1 cellular context compared by ENCODE assay signal in the genomic region with DNA sequence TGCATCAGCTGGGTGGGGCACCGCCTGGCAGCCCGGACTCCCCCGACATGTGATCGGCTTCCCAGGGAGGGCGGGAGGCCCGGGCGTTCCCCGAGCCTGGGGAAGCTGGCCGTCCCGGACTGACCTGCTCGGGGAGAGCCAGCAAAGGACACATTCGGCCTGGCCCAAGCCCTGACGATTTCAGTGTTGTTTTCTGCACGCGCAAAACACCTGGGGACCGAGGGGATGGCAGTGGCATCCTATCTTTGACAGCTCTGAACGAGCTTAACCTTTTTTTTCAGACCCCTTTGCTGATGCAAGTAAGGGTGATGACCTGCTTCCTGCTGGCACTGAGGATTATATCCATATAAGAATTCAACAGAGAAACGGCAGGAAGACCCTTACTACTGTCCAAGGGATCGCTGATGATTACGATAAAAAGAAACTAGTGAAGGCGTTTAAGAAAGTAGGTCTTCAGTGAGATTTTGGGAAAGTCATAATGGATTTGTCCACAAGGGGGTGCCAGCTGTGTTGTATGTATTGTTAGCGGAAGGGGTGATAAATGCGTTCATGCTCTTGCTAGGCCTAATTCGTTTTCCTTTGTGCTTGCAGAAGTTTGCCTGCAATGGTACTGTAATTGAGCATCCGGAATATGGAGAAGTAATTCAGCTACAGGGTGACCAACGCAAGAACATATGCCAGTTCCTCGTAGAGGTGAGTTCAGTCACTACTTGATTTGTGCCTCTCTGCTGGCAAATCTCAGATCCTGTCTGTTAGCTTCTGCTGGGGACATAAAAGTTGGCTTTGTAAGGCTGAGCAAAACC.
TF ChIP-seq lines count a peak whose summit lies in the region.

No MANE protein-coding gene starts in this region.

TF ChIP-seq in HepG2, 621 proteins besides CTCF, POLR2A, EP300 and RAD21 (continued from another document and continues in another):
- TF ChIP-seq SP140L (CRISPR knock-in tag; IDR thresholded peaks at IDR 0.05; ENCODE audit: borderline replicate concordance) (0 out of 2 replicates have a peak, but pooled peaks have one; percentile 69), KLF15 (CRISPR knock-in tag; IDR thresholded peaks at IDR 0.05; ENCODE audit: borderline replicate concordance) (0 out of 2 replicates have a peak, but pooled peaks have one; percentile 21), BCLAF1 (IDR thresholded peaks at IDR 0.05) (no peak), POLR2AphosphoS5 (IDR thresholded peaks at IDR 0.05; ENCODE audit: low read depth, low read length) (peak; percentile 3; the same call in 1 of the 2 replicates), DNMT1 (CRISPR knock-in tag; IDR thresholded peaks at IDR 0.05) (peak; percentile 14; the same call in 1 of the 2 replicates), KDM5B (CRISPR knock-in tag; IDR thresholded peaks at IDR 0.05; ENCODE audit: borderline replicate concordance) (no peak; the same call in 1 of the 2 replicates), JUNB (CRISPR knock-in tag; IDR thresholded peaks at IDR 0.05; ENCODE audit: borderline replicate concordance) (no peak), ELF3 (CRISPR knock-in tag; IDR thresholded peaks at IDR 0.05) (peak; percentile 39; the same call in 1 of the 2 replicates), RELA (CRISPR knock-in tag; IDR thresholded peaks at IDR 0.05) (0 out of 2 replicates have a peak, but pooled peaks have one; percentile 46), ZNF234 (CRISPR knock-in tag; conservative IDR thresholded peaks at IDR 0.05) (no peak), ZFP62 (CRISPR knock-in tag; IDR thresholded peaks at IDR 0.05) (no peak), PRDM15 (CRISPR knock-in tag; IDR thresholded peaks at IDR 0.05) (no peak), ZNF740 (CRISPR knock-in tag; IDR thresholded peaks at IDR 0.05) (no peak; the same call in 1 of the 2 replicates), NKX3-1 (CRISPR knock-in tag; IDR thresholded peaks at IDR 0.05) (no peak; the same call in 1 of the 2 replicates), ZFP82 (CRISPR knock-in tag; IDR thresholded peaks at IDR 0.05; ENCODE audit: borderline replicate concordance) (0 out of 2 replicates have a peak, but pooled peaks have one; percentile 68), ZBTB42 (CRISPR knock-in tag; IDR thresholded peaks at IDR 0.05) (no peak), RBM39 (IDR thresholded peaks at IDR 0.05; ENCODE audit: low read depth, low read length, poor library complexity, severe bottlenecking) (no peak), NFE2 (CRISPR knock-in tag; IDR thresholded peaks at IDR 0.05) (no peak), THAP8 (CRISPR knock-in tag; IDR thresholded peaks at IDR 0.05; ENCODE audit: borderline replicate concordance) (0 out of 2 replicates have a peak, but pooled peaks have one; percentile 13)
- TF ChIP-seq, protein P1, sequence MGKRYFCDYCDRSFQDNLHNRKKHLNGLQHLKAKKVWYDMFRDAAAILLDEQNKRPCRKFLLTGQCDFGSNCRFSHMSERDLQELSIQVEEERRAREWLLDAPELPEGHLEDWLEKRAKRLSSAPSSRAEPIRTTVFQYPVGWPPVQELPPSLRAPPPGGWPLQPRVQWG (CRISPR knock-in tag; IDR thresholded peaks at IDR 0.05; ENCODE audit: borderline replicate concordance, low read depth): no peak
- TF ChIP-seq, protein P2, sequence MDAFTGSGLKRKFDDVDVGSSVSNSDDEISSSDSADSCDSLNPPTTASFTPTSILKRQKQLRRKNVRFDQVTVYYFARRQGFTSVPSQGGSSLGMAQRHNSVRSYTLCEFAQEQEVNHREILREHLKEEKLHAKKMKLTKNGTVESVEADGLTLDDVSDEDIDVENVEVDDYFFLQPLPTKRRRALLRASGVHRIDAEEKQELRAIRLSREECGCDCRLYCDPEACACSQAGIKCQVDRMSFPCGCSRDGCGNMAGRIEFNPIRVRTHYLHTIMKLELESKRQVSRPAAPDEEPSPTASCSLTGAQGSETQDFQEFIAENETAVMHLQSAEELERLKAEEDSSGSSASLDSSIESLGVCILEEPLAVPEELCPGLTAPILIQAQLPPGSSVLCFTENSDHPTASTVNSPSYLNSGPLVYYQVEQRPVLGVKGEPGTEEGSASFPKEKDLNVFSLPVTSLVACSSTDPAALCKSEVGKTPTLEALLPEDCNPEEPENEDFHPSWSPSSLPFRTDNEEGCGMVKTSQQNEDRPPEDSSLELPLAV (CRISPR knock-in tag; conservative IDR thresholded peaks at IDR 0.05; ENCODE audit: low read depth): no peak
- TF ChIP-seq, protein P3, sequence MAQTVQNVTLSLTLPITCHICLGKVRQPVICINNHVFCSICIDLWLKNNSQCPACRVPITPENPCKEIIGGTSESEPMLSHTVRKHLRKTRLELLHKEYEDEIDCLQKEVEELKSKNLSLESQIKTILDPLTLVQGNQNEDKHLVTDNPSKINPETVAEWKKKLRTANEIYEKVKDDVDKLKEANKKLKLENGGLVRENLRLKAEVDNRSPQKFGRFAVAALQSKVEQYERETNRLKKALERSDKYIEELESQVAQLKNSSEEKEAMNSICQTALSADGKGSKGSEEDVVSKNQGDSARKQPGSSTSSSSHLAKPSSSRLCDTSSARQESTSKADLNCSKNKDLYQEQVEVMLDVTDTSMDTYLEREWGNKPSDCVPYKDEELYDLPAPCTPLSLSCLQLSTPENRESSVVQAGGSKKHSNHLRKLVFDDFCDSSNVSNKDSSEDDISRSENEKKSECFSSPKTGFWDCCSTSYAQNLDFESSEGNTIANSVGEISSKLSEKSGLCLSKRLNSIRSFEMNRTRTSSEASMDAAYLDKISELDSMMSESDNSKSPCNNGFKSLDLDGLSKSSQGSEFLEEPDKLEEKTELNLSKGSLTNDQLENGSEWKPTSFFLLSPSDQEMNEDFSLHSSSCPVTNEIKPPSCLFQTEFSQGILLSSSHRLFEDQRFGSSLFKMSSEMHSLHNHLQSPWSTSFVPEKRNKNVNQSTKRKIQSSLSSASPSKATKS (CRISPR knock-in tag; IDR thresholded peaks at IDR 0.05): no peak
- TF ChIP-seq, protein P4, sequence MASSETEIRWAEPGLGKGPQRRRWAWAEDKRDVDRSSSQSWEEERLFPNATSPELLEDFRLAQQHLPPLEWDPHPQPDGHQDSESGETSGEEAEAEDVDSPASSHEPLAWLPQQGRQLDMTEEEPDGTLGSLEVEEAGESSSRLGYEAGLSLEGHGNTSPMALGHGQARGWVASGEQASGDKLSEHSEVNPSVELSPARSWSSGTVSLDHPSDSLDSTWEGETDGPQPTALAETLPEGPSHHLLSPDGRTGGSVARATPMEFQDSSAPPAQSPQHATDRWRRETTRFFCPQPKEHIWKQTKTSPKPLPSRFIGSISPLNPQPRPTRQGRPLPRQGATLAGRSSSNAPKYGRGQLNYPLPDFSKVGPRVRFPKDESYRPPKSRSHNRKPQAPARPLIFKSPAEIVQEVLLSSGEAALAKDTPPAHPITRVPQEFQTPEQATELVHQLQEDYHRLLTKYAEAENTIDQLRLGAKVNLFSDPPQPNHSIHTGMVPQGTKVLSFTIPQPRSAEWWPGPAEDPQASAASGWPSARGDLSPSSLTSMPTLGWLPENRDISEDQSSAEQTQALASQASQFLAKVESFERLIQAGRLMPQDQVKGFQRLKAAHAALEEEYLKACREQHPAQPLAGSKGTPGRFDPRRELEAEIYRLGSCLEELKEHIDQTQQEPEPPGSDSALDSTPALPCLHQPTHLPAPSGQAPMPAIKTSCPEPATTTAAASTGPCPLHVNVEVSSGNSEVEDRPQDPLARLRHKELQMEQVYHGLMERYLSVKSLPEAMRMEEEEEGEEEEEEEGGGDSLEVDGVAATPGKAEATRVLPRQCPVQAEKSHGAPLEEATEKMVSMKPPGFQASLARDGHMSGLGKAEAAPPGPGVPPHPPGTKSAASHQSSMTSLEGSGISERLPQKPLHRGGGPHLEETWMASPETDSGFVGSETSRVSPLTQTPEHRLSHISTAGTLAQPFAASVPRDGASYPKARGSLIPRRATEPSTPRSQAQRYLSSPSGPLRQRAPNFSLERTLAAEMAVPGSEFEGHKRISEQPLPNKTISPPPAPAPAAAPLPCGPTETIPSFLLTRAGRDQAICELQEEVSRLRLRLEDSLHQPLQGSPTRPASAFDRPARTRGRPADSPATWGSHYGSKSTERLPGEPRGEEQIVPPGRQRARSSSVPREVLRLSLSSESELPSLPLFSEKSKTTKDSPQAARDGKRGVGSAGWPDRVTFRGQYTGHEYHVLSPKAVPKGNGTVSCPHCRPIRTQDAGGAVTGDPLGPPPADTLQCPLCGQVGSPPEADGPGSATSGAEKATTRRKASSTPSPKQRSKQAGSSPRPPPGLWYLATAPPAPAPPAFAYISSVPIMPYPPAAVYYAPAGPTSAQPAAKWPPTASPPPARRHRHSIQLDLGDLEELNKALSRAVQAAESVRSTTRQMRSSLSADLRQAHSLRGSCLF (CRISPR knock-in tag; IDR thresholded peaks at IDR 0.05; ENCODE audit: borderline replicate concordance): no peak
- TF ChIP-seq, protein P5, sequence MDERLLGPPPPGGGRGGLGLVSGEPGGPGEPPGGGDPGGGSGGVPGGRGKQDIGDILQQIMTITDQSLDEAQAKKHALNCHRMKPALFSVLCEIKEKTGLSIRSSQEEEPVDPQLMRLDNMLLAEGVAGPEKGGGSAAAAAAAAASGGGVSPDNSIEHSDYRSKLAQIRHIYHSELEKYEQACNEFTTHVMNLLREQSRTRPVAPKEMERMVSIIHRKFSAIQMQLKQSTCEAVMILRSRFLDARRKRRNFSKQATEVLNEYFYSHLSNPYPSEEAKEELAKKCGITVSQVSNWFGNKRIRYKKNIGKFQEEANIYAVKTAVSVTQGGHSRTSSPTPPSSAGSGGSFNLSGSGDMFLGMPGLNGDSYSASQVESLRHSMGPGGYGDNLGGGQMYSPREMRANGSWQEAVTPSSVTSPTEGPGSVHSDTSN (CRISPR knock-in tag; IDR thresholded peaks at IDR 0.05): no peak
- TF ChIP-seq, protein P6, sequence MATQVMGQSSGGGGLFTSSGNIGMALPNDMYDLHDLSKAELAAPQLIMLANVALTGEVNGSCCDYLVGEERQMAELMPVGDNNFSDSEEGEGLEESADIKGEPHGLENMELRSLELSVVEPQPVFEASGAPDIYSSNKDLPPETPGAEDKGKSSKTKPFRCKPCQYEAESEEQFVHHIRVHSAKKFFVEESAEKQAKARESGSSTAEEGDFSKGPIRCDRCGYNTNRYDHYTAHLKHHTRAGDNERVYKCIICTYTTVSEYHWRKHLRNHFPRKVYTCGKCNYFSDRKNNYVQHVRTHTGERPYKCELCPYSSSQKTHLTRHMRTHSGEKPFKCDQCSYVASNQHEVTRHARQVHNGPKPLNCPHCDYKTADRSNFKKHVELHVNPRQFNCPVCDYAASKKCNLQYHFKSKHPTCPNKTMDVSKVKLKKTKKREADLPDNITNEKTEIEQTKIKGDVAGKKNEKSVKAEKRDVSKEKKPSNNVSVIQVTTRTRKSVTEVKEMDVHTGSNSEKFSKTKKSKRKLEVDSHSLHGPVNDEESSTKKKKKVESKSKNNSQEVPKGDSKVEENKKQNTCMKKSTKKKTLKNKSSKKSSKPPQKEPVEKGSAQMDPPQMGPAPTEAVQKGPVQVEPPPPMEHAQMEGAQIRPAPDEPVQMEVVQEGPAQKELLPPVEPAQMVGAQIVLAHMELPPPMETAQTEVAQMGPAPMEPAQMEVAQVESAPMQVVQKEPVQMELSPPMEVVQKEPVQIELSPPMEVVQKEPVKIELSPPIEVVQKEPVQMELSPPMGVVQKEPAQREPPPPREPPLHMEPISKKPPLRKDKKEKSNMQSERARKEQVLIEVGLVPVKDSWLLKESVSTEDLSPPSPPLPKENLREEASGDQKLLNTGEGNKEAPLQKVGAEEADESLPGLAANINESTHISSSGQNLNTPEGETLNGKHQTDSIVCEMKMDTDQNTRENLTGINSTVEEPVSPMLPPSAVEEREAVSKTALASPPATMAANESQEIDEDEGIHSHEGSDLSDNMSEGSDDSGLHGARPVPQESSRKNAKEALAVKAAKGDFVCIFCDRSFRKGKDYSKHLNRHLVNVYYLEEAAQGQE (IDR thresholded peaks at IDR 0.05; ENCODE audit: borderline replicate concordance in 1 of 2, low read depth in 1 of 2, low read length in 2 of 2): no peak
